ENCODE assay signal across 8 cellular contexts in the genomic region with DNA sequence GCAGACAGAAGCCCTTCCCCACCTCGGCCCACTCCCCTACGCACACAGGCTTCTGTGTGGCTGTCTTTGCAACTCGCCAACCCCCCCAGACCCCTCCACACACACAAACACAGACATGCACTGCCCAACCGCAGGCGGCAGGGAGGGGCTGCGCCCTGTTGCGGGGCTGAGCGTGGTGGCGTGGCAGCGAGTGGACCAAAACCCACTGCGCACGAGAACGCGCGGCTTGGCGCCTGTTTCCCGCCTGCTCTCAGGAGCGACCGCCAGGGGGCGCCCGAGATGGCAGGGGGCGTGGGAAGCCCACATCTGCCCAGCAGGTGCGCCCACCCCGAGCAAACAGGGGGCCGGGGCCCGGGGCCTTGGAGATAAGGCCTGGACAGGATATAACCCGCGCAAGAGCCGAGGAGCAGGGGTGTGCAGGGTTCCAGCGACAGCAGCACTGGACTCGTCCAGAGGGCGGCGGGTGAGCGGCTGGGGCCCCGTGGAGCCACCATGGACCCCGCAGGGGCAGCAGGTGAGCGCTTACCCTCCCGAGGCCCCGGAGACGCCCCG. TPM values are rescaled to one million over a fixed set of nuclear protein-coding genes. Genes with fewer than 3 reads are reported as not detected.
DNase-seq lines count a peak whose midpoint lies in the region; ATAC-seq and TF ChIP-seq lines count a peak whose summit lies in the region.

A gene with protein sequence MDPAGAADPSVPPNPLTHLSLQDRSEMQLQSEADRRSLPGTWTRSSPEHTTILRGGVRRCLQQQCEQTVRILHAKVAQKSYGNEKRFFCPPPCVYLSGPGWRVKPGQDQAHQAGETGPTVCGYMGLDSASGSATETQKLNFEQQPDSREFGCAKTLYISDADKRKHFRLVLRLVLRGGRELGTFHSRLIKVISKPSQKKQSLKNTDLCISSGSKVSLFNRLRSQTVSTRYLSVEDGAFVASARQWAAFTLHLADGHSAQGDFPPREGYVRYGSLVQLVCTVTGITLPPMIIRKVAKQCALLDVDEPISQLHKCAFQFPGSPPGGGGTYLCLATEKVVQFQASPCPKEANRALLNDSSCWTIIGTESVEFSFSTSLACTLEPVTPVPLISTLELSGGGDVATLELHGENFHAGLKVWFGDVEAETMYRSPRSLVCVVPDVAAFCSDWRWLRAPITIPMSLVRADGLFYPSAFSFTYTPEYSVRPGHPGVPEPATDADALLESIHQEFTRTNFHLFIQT (plus strand): TSS at position 410 of the 552 bp plus-strand sequence. CDS start 83 bp downstream, at position 493.

- no peak for ATAC-seq in GM18861 (IDR thresholded peaks at IDR 0.05; ENCODE audit: unreplicated experiment)
- no peak for ATAC-seq in HG02938 (IDR thresholded peaks at IDR 0.05; ENCODE audit: unreplicated experiment)
- ATAC-seq in GM18519 (IDR thresholded peaks at IDR 0.05; ENCODE audit: low FRiP score, unreplicated experiment), result no peak

- H3K4me1 ChIP-seq in Karpas-422 (ENCODE audit: low read length) (peaks cover 4% of the 10 kb centered on the region), iPS-20b (ENCODE audit: insufficient read depth, low read length) (peaks cover 4% of the 10 kb centered on the region; the same call in 1 of the 2 replicates)

- no peaks in the 10 kb centered on the region for H3K79me2 ChIP-seq in Karpas-422 (ENCODE audit: low read length)

- H3K9me3 ChIP-seq in Karpas-422 (ENCODE audit: low read length), result no peaks in the 10 kb centered on the region
- H3K9me3 ChIP-seq in iPS-20b (ENCODE audit: insufficient read depth, low read depth, low read length), result no peaks in the 10 kb centered on the region

- H3K27me3 Mint-ChIP-seq in activated T-helper 2 cell treated with anti-CD3 and anti-CD28 coated beads, Interferon-gamma antibody, Interleukin-2, Interleukin-4, amounts not matched to agents 10 μg/mL and 5 μg/mL and 100 μg/mL, durations not matched to agents 14 hours and 24 hours and 36 hours (ENCODE audit: low read depth), result peaks cover 25% of the 10 kb centered on the region

- H3K4me3 ChIP-seq in AG10803 (ENCODE audit: low read length) (no peak within 1 kb of the TSS), Karpas-422 (ENCODE audit: low read length) (no peak within 1 kb of the TSS), iPS-20b (ENCODE audit: low read length) (peak within 1 kb of the TSS; percentile 44; the same call in 1 of the 2 replicates)

- intact Hi-C loops in activated T-helper 2 cell treated with anti-CD3 and anti-CD28 coated beads, Interferon-gamma antibody, Interleukin-2, Interleukin-4, amounts not matched to agents 10 μg/mL and 5 μg/mL and 100 μg/mL, durations not matched to agents 14 hours and 24 hours and 36 hours (cut with micrococcal nuclease), result no loop called here

- no peaks in the 10 kb centered on the region for H3K36me3 Mint-ChIP-seq in activated T-helper 2 cell treated with anti-CD3 and anti-CD28 coated beads, Interferon-gamma antibody, Interleukin-2, Interleukin-4, amounts not matched to agents 10 μg/mL and 5 μg/mL and 100 μg/mL, durations not matched to agents 14 hours and 24 hours and 36 hours (ENCODE audit: low read depth)

- H3K9ac ChIP-seq in Karpas-422 (ENCODE audit: low read length) (no peak within 1 kb of the TSS), iPS-20b (ENCODE audit: low read depth, low read length) (no peak within 1 kb of the TSS)

- peak; percentile 65 for TF ChIP-seq CTCF in AG10803 (conservative IDR thresholded peaks at IDR 0.05; ENCODE audit: low read length)

- H3K36me3 ChIP-seq in Karpas-422 (ENCODE audit: insufficient read depth, low read length), result no peaks in the 10 kb centered on the region
- H3K36me3 ChIP-seq in iPS-20b (ENCODE audit: insufficient read depth, low read depth, low read length), result no peaks in the 10 kb centered on the region

- no peak within 1 kb of the TSS for H3K4me3 Mint-ChIP-seq in activated T-helper 2 cell treated with anti-CD3 and anti-CD28 coated beads, Interferon-gamma antibody, Interleukin-2, Interleukin-4, amounts not matched to agents 10 μg/mL and 5 μg/mL and 100 μg/mL, durations not matched to agents 14 hours and 24 hours and 36 hours (ENCODE audit: low read depth)

- no peak within 1 kb of the TSS for H3K27ac Mint-ChIP-seq in activated T-helper 2 cell treated with anti-CD3 and anti-CD28 coated beads, Interferon-gamma antibody, Interleukin-2, Interleukin-4, amounts not matched to agents 10 μg/mL and 5 μg/mL and 100 μg/mL, durations not matched to agents 14 hours and 24 hours and 36 hours

- H4K20me1 ChIP-seq in Karpas-422 (ENCODE audit: insufficient read depth, low read depth, low read length), result no peaks in the 10 kb centered on the region

- peaks cover 25% of the 10 kb centered on the region for H3K4me1 Mint-ChIP-seq in activated T-helper 2 cell treated with anti-CD3 and anti-CD28 coated beads, Interferon-gamma antibody, Interleukin-2, Interleukin-4, amounts not matched to agents 10 μg/mL and 5 μg/mL and 100 μg/mL, durations not matched to agents 14 hours and 24 hours and 36 hours (ENCODE audit: low read depth)

- no peaks in the 10 kb centered on the region for H3K9me3 Mint-ChIP-seq in activated T-helper 2 cell treated with anti-CD3 and anti-CD28 coated beads, Interferon-gamma antibody, Interleukin-2, Interleukin-4, amounts not matched to agents 10 μg/mL and 5 μg/mL and 100 μg/mL, durations not matched to agents 14 hours and 24 hours and 36 hours

- H3K27ac ChIP-seq in Karpas-422 (ENCODE audit: low read length) (no peak within 1 kb of the TSS), iPS-20b (ENCODE audit: low read length) (no peak within 1 kb of the TSS)

- no peak within 1 kb of the TSS for H3K4me2 ChIP-seq in Karpas-422 (ENCODE audit: low read depth, low read length, poor library complexity, severe bottlenecking)

- H3K27me3 ChIP-seq in Karpas-422 (ENCODE audit: low read length) (no peaks in the 10 kb centered on the region), iPS-20b (ENCODE audit: insufficient read depth, low read length) (peaks cover 31% of the 10 kb centered on the region)

- no peak within 1 kb of the TSS for H2AFZ ChIP-seq in Karpas-422 (ENCODE audit: low read length)

- DNase-seq in AG10803 (ENCODE audit: low read depth) (no peak), Karpas-422 (peak; percentile 67)
- peak; percentile 31 for DNase-seq in activated T-helper 2 cell treated with anti-CD3 and anti-CD28 coated beads, Interferon-gamma antibody, Interleukin-2, Interleukin-4, amounts not matched to agents 10 μg/mL and 5 μg/mL and 100 μg/mL, durations not matched to agents 14 hours and 24 hours and 36 hours (ENCODE audit: low spot score)
- DNase-seq in stimulated activated CD8-positive, alpha-beta memory T cell treated with anti-CD3 and anti-CD28 coated beads, Interleukin-7, amount 100 ng/mL, for 24 hours (ENCODE audit: low read depth), result peak; percentile 16

- no peaks in the 10 kb centered on the region for H3K9me2 ChIP-seq in Karpas-422 (replicated peaks; ENCODE audit: insufficient read depth, low read length)

RNA-seq across cellular contexts. Expression of the gene that starts here (rescaled TPM):
- not detected in 2 replicates for total RNA-seq in Karpas-422 (2014; rRNA removed; shearing (Covaris generic); ENCODE audit: low replicate concordance)
- not detected in 2 replicates for total RNA-seq in activated T-helper 2 cell treated with anti-CD3 and anti-CD28 coated beads, Interferon-gamma antibody, Interleukin-2, Interleukin-4, amounts not matched to agents 10 μg/mL and 5 μg/mL and 100 μg/mL, durations not matched to agents 14 hours and 24 hours and 36 hours

Comparison
In these comparisons a context has a peak if more than half of its experiments do, and no peak if none do; other contexts are left out.
1. Peak in DNase-seq in Karpas-422; RNA of the gene not detected or under 1 TPM.
2. Peak in DNase-seq in activated T-helper 2 cell treated with anti-CD3 and anti-CD28 coated beads, Interferon-gamma antibody, Interleukin-2, Interleukin-4, amounts not matched to agents 10 μg/mL and 5 μg/mL and 100 μg/mL, durations not matched to agents 14 hours and 24 hours and 36 hours; RNA of the gene not detected or under 1 TPM.